In genomic region chr11:14907411-14908213, GRCh38 we compare ENCODE assay signal across 8 cellular contexts. TPM values are rescaled to one million over a fixed set of nuclear protein-coding genes. Genes with fewer than 3 reads are reported as not detected.
DNase-seq lines count a peak whose midpoint lies in the region; ATAC-seq, FAIRE-seq and TF ChIP-seq lines count a peak whose summit lies in the region.

No MANE protein-coding gene starts in this region.

- BruUV-seq in OCI-LY7 (replicated peaks; lab: Mats Ljungman, UMichigan) = no TSS peak

- DNase-seq in D721Med (ENCODE audit: insufficient read length, low spot score) = no peak
- DNase-seq in HUDEP-2 (lab: John Stamatoyannopoulos, UW; ENCODE audit: unreplicated experiment in 76 of 76) = peak in 64 of 76 experiments; percentile 7 to 81 (median 57)
- DNase-seq in OCI-LY7 (ENCODE audit: low spot score) = peak; percentile 76
- DNase-seq in activated T-cell treated with anti-CD3 and anti-CD28 coated beads, Interleukin-2, amount 50 U/mL, for 72 hours = peak; percentile 87 to 88
- DNase-seq in fibroblast of villous mesenchyme (ENCODE audit: low read depth) = peak; percentile 30
- DNase-seq in ureter (ENCODE audit: low spot score) = peak; percentile 77

- no peak overlapping the region for H3K27ac Mint-ChIP-seq in activated T-cell treated with anti-CD3 and anti-CD28 coated beads, Interleukin-2, amount 50 U/mL, for 72 hours

- no peak overlapping the region for H3K9ac ChIP-seq in parathyroid adenoma

- no peak for FAIRE-seq in D721Med (lab: Jason Lieb, UNC)

- no peaks in the 10 kb centered on the region for H3K79me2 ChIP-seq in OCI-LY7 (ENCODE audit: insufficient read depth, low read depth, low read length)
- H3K79me2 ChIP-seq in parathyroid adenoma = no peaks in the 10 kb centered on the region

- H3K27ac ChIP-seq in OCI-LY7 (ENCODE audit: low read depth, low read length, poor library complexity, severe bottlenecking) (no peak overlapping the region), parathyroid adenoma (no peak overlapping the region)

- no peaks in the 10 kb centered on the region for H3K36me3 Mint-ChIP-seq in activated T-cell treated with anti-CD3 and anti-CD28 coated beads, Interleukin-2, amount 50 U/mL, for 72 hours (ENCODE audit: insufficient read depth in 2 of 2)

- POLR2A ChIA-PET in OCI-LY7 (lab: Charles Lee) = interaction anchor here (0.6 to 3.5 kb wide), 10 partner anchors 12 to 376 kb away, joined by 3 to 12 read pairs (median 4); partner anchors contain the start of gene CYP2R1

- no peaks in the 10 kb centered on the region for H3K9me3 Mint-ChIP-seq in activated T-cell treated with anti-CD3 and anti-CD28 coated beads, Interleukin-2, amount 50 U/mL, for 72 hours

- H3K4me1 ChIP-seq in OCI-LY7 (ENCODE audit: insufficient read depth, low read length, poor library complexity, severe bottlenecking) (peaks cover 32% of the 10 kb centered on the region), parathyroid adenoma (peaks cover 3% of the 10 kb centered on the region)

- H3K27me3 ChIP-seq in parathyroid adenoma (ENCODE audit: control insufficient read depth, insufficient read depth, low read length) = no peaks in the 10 kb centered on the region

- H3K9me3 ChIP-seq in OCI-LY7 (ENCODE audit: low read length) (no peaks in the 10 kb centered on the region), parathyroid adenoma (ENCODE audit: control insufficient read depth, low read length) (no peaks in the 10 kb centered on the region)

- no peak overlapping the region for H3K4me3 ChIP-seq in OCI-LY7 (ENCODE audit: low read depth, low read length, poor library complexity, severe bottlenecking)
- no peak overlapping the region for H3K4me3 ChIP-seq in fibroblast of villous mesenchyme (ENCODE audit: low read depth, low read length)
- no peak overlapping the region for H3K4me3 ChIP-seq in parathyroid adenoma (ENCODE audit: low read depth, low read length)

- intact Hi-C loops in OCI-LY7 (cut with micrococcal nuclease; ENCODE audit: unreplicated experiment) = loop anchor here (1.0 to 10.0 kb wide), 9 partner anchors 99 to 1135 kb away; partner anchors contain the start of gene PSMA1

- no peaks in the 10 kb centered on the region for H3K36me3 ChIP-seq in OCI-LY7 (ENCODE audit: insufficient read depth, low read length)
- no peaks in the 10 kb centered on the region for H3K36me3 ChIP-seq in parathyroid adenoma (ENCODE audit: control insufficient read depth, insufficient read depth, low read length)

- no peaks in the 10 kb centered on the region for H3K9me2 ChIP-seq in OCI-LY7 (ENCODE audit: insufficient read depth, low read length)

- peak overlapping the region; percentile 39 for H3K4me2 ChIP-seq in OCI-LY7 (ENCODE audit: low read length)
- H3K4me2 ChIP-seq in parathyroid adenoma (ENCODE audit: low read length) = no peak overlapping the region

- no peaks in the 10 kb centered on the region for H3K27me3 Mint-ChIP-seq in activated T-cell treated with anti-CD3 and anti-CD28 coated beads, Interleukin-2, amount 50 U/mL, for 72 hours (ENCODE audit: low read depth)

- H3K4me1 Mint-ChIP-seq in activated T-cell treated with anti-CD3 and anti-CD28 coated beads, Interleukin-2, amount 50 U/mL, for 72 hours (ENCODE audit: low read depth) = peaks cover 55% of the 10 kb centered on the region

- H2AFZ ChIP-seq in OCI-LY7 (ENCODE audit: low read length) (peak overlapping the region; percentile 39; the same call in 1 of the 2 replicates), parathyroid adenoma (no peak overlapping the region)

- TF ChIP-seq CTCF in D721Med (IDR thresholded peaks at IDR 0.05; ENCODE audit: insufficient read depth, missing control alignments) (peak; percentile 74), OCI-LY7 (conservative IDR thresholded peaks at IDR 0.05; ENCODE audit: low read length) (peak; percentile 88), fibroblast of villous mesenchyme (IDR thresholded peaks at IDR 0.05; ENCODE audit: insufficient read depth, low read depth, low read length) (peak; percentile 73), parathyroid adenoma (IDR thresholded peaks at IDR 0.05) (peak; percentile 39)

- CTCF ChIA-PET in OCI-LY7 (lab: Charles Lee; ENCODE audit: unreplicated experiment) = interaction anchor here (0.5 to 3.4 kb wide), 20 partner anchors 11 to 1219 kb away, joined by 3 to 41 read pairs (median 4); partner anchors contain the start of genes COPB1 and CYP2R1

- peak; percentile 42 for ATAC-seq in GM21381 (IDR thresholded peaks at IDR 0.05; ENCODE audit: unreplicated experiment)
- peak; percentile 56 to 63 for ATAC-seq in activated T-cell treated with anti-CD3 and anti-CD28 coated beads, Interleukin-2, amount 50 U/mL, for 72 hours (replicated peaks in 1 of 2)

- peak overlapping the region; percentile 13 to 63 for H3K4me3 Mint-ChIP-seq in activated T-cell treated with anti-CD3 and anti-CD28 coated beads, Interleukin-2, amount 50 U/mL, for 72 hours

- H4K20me1 ChIP-seq in OCI-LY7 (ENCODE audit: insufficient read depth, low read length) = no peaks in the 10 kb centered on the region

RNA-seq across cellular contexts. Expression of gene CYP2R1, which starts 15.6 kb away (rescaled TPM):
- total RNA-seq in OCI-LY7 (2014; rRNA removed; shearing (Covaris generic)) = 22.5 and 24.8 TPM in 2 replicates
- total RNA-seq in OCI-LY7 (2022) = 38.0 and 38.6 TPM in 2 replicates
- 10 to 100 TPM; 30.2 to 30.4 TPM for total RNA-seq in activated T-cell treated with anti-CD3 and anti-CD28 coated beads, Interleukin-2, amount 50 U/mL, for 72 hours
- total RNA-seq in fibroblast of villous mesenchyme = 6.8 and 6.9 TPM in 2 replicates
- total RNA-seq in ureter = 17.3 TPM
